9 cellular contexts compared by ENCODE assay signal in the genomic region with DNA sequence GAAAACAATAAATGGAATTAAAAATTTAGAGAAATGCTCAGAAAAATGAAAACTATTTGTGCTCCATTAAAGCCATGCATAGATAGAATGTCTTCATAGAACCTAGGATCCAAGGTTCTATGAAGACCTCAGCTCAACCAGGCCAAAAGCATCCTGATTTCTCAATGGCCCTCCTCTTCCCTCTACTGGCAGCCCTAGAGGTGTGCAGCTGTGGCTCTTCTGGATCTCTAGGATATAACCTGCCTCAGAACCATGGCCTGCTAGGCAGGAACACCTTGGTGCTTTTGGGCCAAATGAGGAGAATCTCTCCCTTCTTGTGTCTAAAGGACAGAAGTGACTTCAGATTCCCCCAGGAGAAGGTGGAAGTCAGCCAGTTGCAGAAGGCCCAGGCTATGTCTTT. TPM values are rescaled to one million over a fixed set of nuclear protein-coding genes. Genes with fewer than 3 reads are reported as not detected.
DNase-seq lines count a peak whose midpoint lies in the region; ATAC-seq and TF ChIP-seq lines count a peak whose summit lies in the region.
"Had no signal": no experiment of that assay in that cellular context is flagged by ENCODE, and none has a peak within 500 bp of the region (broad histone marks: within the 10 kb centered on the region; RNA-seq: fewer than 3 reads in every experiment).

No MANE protein-coding gene starts in this region.

- H2BK15ac ChIP-seq in IMR-90 (ENCODE audit: low read depth, low read length): no peak overlapping the region

- H2BK20ac ChIP-seq in IMR-90 (ENCODE audit: low read depth, low read length): no peak overlapping the region

- CTCF ChIA-PET in IMR-90 (lab: Yijun Ruan, JAX): interaction anchor here (0.6 to 1.8 kb wide), 9 partner anchors 10 to 354 kb away, joined by 3 to 5 read pairs (median 3); no protein-coding TSS in a partner anchor
- CTCF ChIA-PET in activated CD8-positive, alpha-beta T cell treated with anti-CD3 and anti-CD28 coated beads, Interleukin-2, amount 10 ng/mL, durations not matched to agents 7 days and 5 days (lab: Charles Lee): interaction anchor here (0.7 to 2.6 kb wide), 23 partner anchors 8 to 323 kb away, joined by 3 to 14 read pairs (median 5); no protein-coding TSS in a partner anchor

- no peak overlapping the region for H4K5ac ChIP-seq in IMR-90 (ENCODE audit: low read depth, low read length)

- intact Hi-C loops in IMR-90 (cut with micrococcal nuclease) (loop anchor here (2.0 kb wide), 1 partner anchor 129 kb away; no protein-coding TSS in a partner anchor), testis (cut with DNase I; ENCODE audit: low total_unique reads) (no loop called here)

- H3K4ac ChIP-seq in IMR-90 (ENCODE audit: low read depth, low read length): no peak overlapping the region

- H3K36me3 Mint-ChIP-seq in activated CD8-positive, alpha-beta T cell treated with anti-CD3 and anti-CD28 coated beads, Interleukin-2, amount 10 ng/mL, durations not matched to agents 7 days and 5 days (ENCODE audit: low read depth): no peaks in the 10 kb centered on the region

- H2BK5ac ChIP-seq in IMR-90 (ENCODE audit: low read depth, low read length, poor library complexity, severe bottlenecking): no peak overlapping the region

- no peak overlapping the region for H4K91ac ChIP-seq in IMR-90 (ENCODE audit: insufficient read depth, low read depth, low read length)

- peaks cover 23% of the 10 kb centered on the region for H3K27me3 Mint-ChIP-seq in activated CD8-positive, alpha-beta T cell treated with anti-CD3 and anti-CD28 coated beads, Interleukin-2, amount 10 ng/mL, durations not matched to agents 7 days and 5 days (ENCODE audit: low read depth)

- no peak overlapping the region for H3K18ac ChIP-seq in IMR-90 (ENCODE audit: low read depth, low read length)

- H3K14ac ChIP-seq in IMR-90 (replicated peaks; ENCODE audit: low read depth, low read length): no peak overlapping the region

- dilution Hi-C loops in IMR-90 (cut with HindIII; ENCODE audit: low sequenced_read_pairs, unreplicated experiment): no loop called here

- POLR2A ChIA-PET in IMR-90 (lab: Charles Lee; ENCODE audit: unreplicated experiment): no interaction called here
- POLR2A ChIA-PET in activated CD8-positive, alpha-beta T cell treated with anti-CD3 and anti-CD28 coated beads, Interleukin-2, amount 10 ng/mL, durations not matched to agents 7 days and 5 days (lab: Charles Lee): no interaction called here

- no peak overlapping the region for H2AK9ac ChIP-seq in IMR-90 (replicated peaks; ENCODE audit: low read depth, low read length, poor library complexity)

- H3K9me3 ChIP-seq in IMR-90 (ENCODE audit: control insufficient read depth, insufficient read depth, low read length) (no peaks in the 10 kb centered on the region), testis (no peaks in the 10 kb centered on the region)

- no peak overlapping the region for H3K23ac ChIP-seq in IMR-90 (ENCODE audit: low read depth, low read length)

- H4K20me1 ChIP-seq in IMR-90 (ENCODE audit: insufficient read depth, low read length): no peaks in the 10 kb centered on the region
- H4K20me1 ChIP-seq: BLaER1 treated with 17β-estradiol and CSF1 and Interleukin-3, amounts not matched to agents 10 nM and 100 nM had no signal

- H3K4me3 ChIP-seq in IMR-90 (ENCODE audit: insufficient read depth, low read depth, low read length) (no peak overlapping the region), testis (no peak overlapping the region)
- H3K4me3 ChIP-seq: BLaER1 treated with 17β-estradiol and CSF1 and Interleukin-3, amounts not matched to agents 10 nM and 100 nM had no signal

- H3K36me3 ChIP-seq in IMR-90 (ENCODE audit: control insufficient read depth, insufficient read depth, low read length) (no peaks in the 10 kb centered on the region), testis (ENCODE audit: low read depth, missing control alignments) (no peaks in the 10 kb centered on the region)
- H3K36me3 ChIP-seq: BLaER1 treated with 17β-estradiol and CSF1 and Interleukin-3, amounts not matched to agents 10 nM and 100 nM had no signal

- H3K4me1 Mint-ChIP-seq in activated CD8-positive, alpha-beta T cell treated with anti-CD3 and anti-CD28 coated beads, Interleukin-2, amount 10 ng/mL, durations not matched to agents 7 days and 5 days (ENCODE audit: low read depth): no peaks in the 10 kb centered on the region

- H2BK120ac ChIP-seq in IMR-90 (ENCODE audit: low read depth, low read length): no peak overlapping the region

- H2AFZ ChIP-seq in IMR-90 (replicated peaks; ENCODE audit: low read length, poor library complexity): no peak overlapping the region

- H3K4me3 Mint-ChIP-seq in activated CD8-positive, alpha-beta T cell treated with anti-CD3 and anti-CD28 coated beads, Interleukin-2, amount 10 ng/mL, durations not matched to agents 7 days and 5 days: no peak overlapping the region

- TF ChIP-seq CTCF in IMR-90 (conservative IDR thresholded peaks at IDR 0.05; ENCODE audit: low read depth, low read length) (peak; percentile 57), testis (IDR thresholded peaks at IDR 0.05) (peak; percentile 33 to 57 (median 50))

- H3K9me1 ChIP-seq in IMR-90 (ENCODE audit: insufficient read depth, low read length): no peaks in the 10 kb centered on the region

- no peak overlapping the region for H3K9ac ChIP-seq in IMR-90 (ENCODE audit: low read depth, low read length)
- H3K9ac ChIP-seq: BLaER1 treated with 17β-estradiol and CSF1 and Interleukin-3, amounts not matched to agents 10 nM and 100 nM had no signal

- H3K4me2 ChIP-seq in IMR-90 (ENCODE audit: low read depth, low read length): no peak overlapping the region

- no peak overlapping the region for H2AK5ac ChIP-seq in IMR-90 (ENCODE audit: low read depth, low read length)

- H3K27ac ChIP-seq in IMR-90 (ENCODE audit: insufficient read depth, low read length) (no peak overlapping the region), testis (no peak overlapping the region)
- H3K27ac ChIP-seq: BLaER1 treated with 17β-estradiol and CSF1 and Interleukin-3, amounts not matched to agents 10 nM and 100 nM had no signal

- DNase-seq in NCI-H2081 (lab: John Stamatoyannopoulos, UW): peak; percentile 4 to 22
- DNase-seq in NCI-H2081 treated with DMSO at 0.1 percent for 48 hours (lab: John Stamatoyannopoulos, UW): no peak
- DNase-seq in IMR-90: peak; percentile 25
- DNase-seq in activated CD8-positive, alpha-beta T cell treated with anti-CD3 and anti-CD28 coated beads, Interleukin-2, amount 10 ng/mL, durations not matched to agents 7 days and 5 days: peak; percentile 32
- DNase-seq in iPS-NIHi7 (ENCODE audit: extremely low spot score): peak; percentile 64
- DNase-seq in testis: peak; percentile 49
- no peak for DNase-seq in dedifferentiated amniotic fluid mesenchymal stem cell (ENCODE audit: extremely low spot score)

- no peak overlapping the region for H3K56ac ChIP-seq in IMR-90 (ENCODE audit: extremely low read depth, insufficient read depth, low read length)

- TF ChIP-seq POLR2A in IMR-90 (IDR thresholded peaks at IDR 0.05; ENCODE audit: low read depth, low read length): no peak
- TF ChIP-seq POLR2A in testis (IDR thresholded peaks at IDR 0.05): no peak

- no peaks in the 10 kb centered on the region for H3K27me3 ChIP-seq in IMR-90 (ENCODE audit: control insufficient read depth, insufficient read depth, low read length)
- no peaks in the 10 kb centered on the region for H3K27me3 ChIP-seq in testis

- H3K4me1 ChIP-seq in IMR-90 (ENCODE audit: control insufficient read depth, insufficient read depth, low read length) (peaks cover 2% of the 10 kb centered on the region; the same call in 1 of the 2 replicates), testis (peaks cover 2% of the 10 kb centered on the region)

- BruUV-seq in IMR-90 (replicated peaks; lab: Mats Ljungman, UMichigan): no TSS peak

- peak; percentile 98 for ATAC-seq in GM21529 (IDR thresholded peaks at IDR 0.05; ENCODE audit: unreplicated experiment)
- peak; percentile 81 for ATAC-seq in IMR-90 (ENCODE audit: low read depth)
- peak; percentile 83 for ATAC-seq in activated CD8-positive, alpha-beta T cell treated with anti-CD3 and anti-CD28 coated beads, Interleukin-2, amount 10 ng/mL, durations not matched to agents 7 days and 5 days

- no peaks in the 10 kb centered on the region for H3K9me3 Mint-ChIP-seq in activated CD8-positive, alpha-beta T cell treated with anti-CD3 and anti-CD28 coated beads, Interleukin-2, amount 10 ng/mL, durations not matched to agents 7 days and 5 days (ENCODE audit: insufficient read depth)

- H4K8ac ChIP-seq in IMR-90 (ENCODE audit: low read depth in 2 of 2, low read length in 2 of 2): no peak overlapping the region

- no peak overlapping the region for H3K27ac Mint-ChIP-seq in activated CD8-positive, alpha-beta T cell treated with anti-CD3 and anti-CD28 coated beads, Interleukin-2, amount 10 ng/mL, durations not matched to agents 7 days and 5 days

- peak; percentile 56 for TF ChIP-seq RAD21 in IMR-90 (IDR thresholded peaks at IDR 0.05; ENCODE audit: low read length)

- in situ Hi-C loops in IMR-90 (cut with MboI; ENCODE audit: low sequenced_read_pairs): no loop called here

- no peaks in the 10 kb centered on the region for H3K79me1 ChIP-seq in IMR-90 (ENCODE audit: low read depth in 1 of 2, low read length in 2 of 2)

TF ChIP-seq in IMR-90, 13 proteins besides CTCF, POLR2A, EP300 and RAD21 (continues in another document):
- TF ChIP-seq SMC3 (IDR thresholded peaks at IDR 0.05; ENCODE audit: low read depth, low read length): peak; percentile 59

RNA-seq across cellular contexts. Expression of gene IFNA1, which starts 15.1 kb away (rescaled TPM):
- total RNA-seq in IMR-90 (2012; rRNA removed) (not detected in 2 replicates), testis (not detected)
- polyA plus RNA-seq in IMR-90 (2012; rRNA removed) (not detected in 2 replicates), testis (ENCODE audit: insufficient read depth, low read depth, low replicate concordance) (not detected)
- polyA plus RNA-seq in IMR-90 (2012; cell fraction: cytosol; rRNA removed): not detected in 2 replicates
- not detected in 2 replicates for polyA plus RNA-seq in IMR-90 (2012; cell fraction: nucleus; rRNA removed; ENCODE audit: low replicate concordance)
- total RNA-seq in activated CD8-positive, alpha-beta T cell treated with anti-CD3 and anti-CD28 coated beads, Interleukin-2, amount 10 ng/mL, durations not matched to agents 7 days and 5 days: not detected

RNA-seq across cellular contexts. Expression of gene IFNE, which starts 26.8 kb away (rescaled TPM):
- 1.8 and 1.9 TPM in 2 replicates for total RNA-seq in IMR-90 (2012; rRNA removed)
- polyA plus RNA-seq in IMR-90 (2012; rRNA removed): 0.96 and 1.4 TPM in 2 replicates
- polyA plus RNA-seq in IMR-90 (2012; cell fraction: cytosol; rRNA removed): not detected in 2 replicates
- 1.5 and 8.6 TPM in 2 replicates for polyA plus RNA-seq in IMR-90 (2012; cell fraction: nucleus; rRNA removed; ENCODE audit: low replicate concordance)
- not detected for total RNA-seq in activated CD8-positive, alpha-beta T cell treated with anti-CD3 and anti-CD28 coated beads, Interleukin-2, amount 10 ng/mL, durations not matched to agents 7 days and 5 days
- total RNA-seq in testis: under 1 TPM in 1 of 2 donors, not detected in 1; 0.47 TPM
- polyA plus RNA-seq in testis (ENCODE audit: insufficient read depth, low read depth, low replicate concordance): not detected

RNA-seq across cellular contexts. Expression of gene IFNA8, which starts 46.4 kb away (rescaled TPM):
- total RNA-seq in IMR-90 (2012; rRNA removed): not detected in 2 replicates
- polyA plus RNA-seq in IMR-90 (2012; rRNA removed): not detected in 2 replicates
- not detected in 2 replicates for polyA plus RNA-seq in IMR-90 (2012; cell fraction: cytosol; rRNA removed)
- not detected in 2 replicates for polyA plus RNA-seq in IMR-90 (2012; cell fraction: nucleus; rRNA removed; ENCODE audit: low replicate concordance)
- total RNA-seq in activated CD8-positive, alpha-beta T cell treated with anti-CD3 and anti-CD28 coated beads, Interleukin-2, amount 10 ng/mL, durations not matched to agents 7 days and 5 days: not detected
- total RNA-seq in testis: not detected
- not detected for polyA plus RNA-seq in testis (ENCODE audit: insufficient read depth, low read depth, low replicate concordance)

Comparison
In these comparisons a context has a peak if more than half of its experiments do, and no peak if none do; other contexts are left out.
1. DNase-seq: peak in NCI-H2081 (2 of 2), IMR-90 (single experiment), activated CD8-positive, alpha-beta T cell treated with anti-CD3 and anti-CD28 coated beads, Interleukin-2, amount 10 ng/mL, durations not matched to agents 7 days and 5 days (single experiment), iPS-NIHi7 (single experiment) and testis (single experiment); none in NCI-H2081 treated with DMSO at 0.1 percent for 48 hours (single experiment) and dedifferentiated amniotic fluid mesenchymal stem cell (single experiment).
2. Peak in every context shown above with its lines, with median percentiles within 50 percentile points of each other: ATAC-seq.